7 cellular contexts compared by ENCODE assay signal in genomic region chr16:18521445-18522181, GRCh38. TPM values are rescaled to one million over a fixed set of nuclear protein-coding genes. Genes with fewer than 3 reads are reported as not detected.
DNase-seq lines count a peak whose midpoint lies in the region; ATAC-seq, FAIRE-seq and TF ChIP-seq lines count a peak whose summit lies in the region.
"Not testable (repeated sequence)": the region's sequence is repeated elsewhere in the genome, so short reads cannot be mapped to it uniquely, and the experiment has no call there.

No MANE protein-coding gene starts in this region.

- FAIRE-seq in pancreas (lab: Jason Lieb, UNC): not testable (repeated sequence)

- H3K4me3 ChIP-seq in heart left ventricle; right cardiac atrium (ENCODE audit: low read length); right lobe of liver; pancreas: not testable (repeated sequence)

- H3K27ac ChIP-seq in heart left ventricle; right cardiac atrium (ENCODE audit: low read length); right lobe of liver; pancreas: not testable (repeated sequence)

- not testable (repeated sequence) for TF ChIP-seq CTCF in heart left ventricle (IDR thresholded peaks at IDR 0.05); right lobe of liver (IDR thresholded peaks at IDR 0.05); pancreas (IDR thresholded peaks at IDR 0.05)

- peak; percentile 64 for ATAC-seq in Right ventricle myocardium inferior
- ATAC-seq in heart left ventricle: peak; percentile 37 to 69 (median 62)
- peak; percentile 54 to 84 for ATAC-seq in left cardiac atrium
- ATAC-seq in right cardiac atrium: peak; percentile 54 to 56
- peak; percentile 96 for ATAC-seq in left lobe of liver
- peak; percentile 95 to 98 (median 98) for ATAC-seq in right lobe of liver
- peak; percentile 78 to 87 (median 84) for ATAC-seq in pancreas

- not testable (repeated sequence) for H3K27me3 ChIP-seq in heart left ventricle; right cardiac atrium (ENCODE audit: control insufficient read depth, insufficient read depth); right lobe of liver; pancreas

- intact Hi-C loops in Right ventricle myocardium inferior (cut with DNase I); heart left ventricle (cut with DNase I); left cardiac atrium (cut with DNase I); right cardiac atrium (cut with DNase I); right lobe of liver (cut with DNase I); pancreas (cut with DNase I): not testable (repeated sequence)

- DNase-seq in Right ventricle myocardium inferior (ENCODE audit: missing footprints); heart left ventricle; left cardiac atrium; right cardiac atrium; left lobe of liver (ENCODE audit: low spot score); right lobe of liver; pancreas: not testable (repeated sequence)

- no CpG with 5 or more reads among the region's 15 CpGs for WGBS in heart left ventricle, 4 donors
- no CpG with 5 or more reads among the region's 15 CpGs for WGBS in right cardiac atrium
- no CpG with 5 or more reads among the region's 15 CpGs for WGBS in right lobe of liver (ENCODE audit: insufficient coverage, low coverage, low lambda C conversion rate, missing lambda C conversion rate)
- WGBS in pancreas, 2 donors: no CpG with 5 or more reads among the region's 15 CpGs

- H3K4me1 ChIP-seq in heart left ventricle; right cardiac atrium (ENCODE audit: control insufficient read depth, insufficient read depth, low read length); right lobe of liver; pancreas: not testable (repeated sequence)

- not testable (repeated sequence) for TF ChIP-seq POLR2A in heart left ventricle (IDR thresholded peaks at IDR 0.05); right lobe of liver (IDR thresholded peaks at IDR 0.05)

- not testable (repeated sequence) for H3K36me3 ChIP-seq in heart left ventricle, right lobe of liver, pancreas

- H3K9me3 ChIP-seq in heart left ventricle; right cardiac atrium (ENCODE audit: control insufficient read depth, low read length); right lobe of liver; pancreas: not testable (repeated sequence)

RNA-seq across cellular contexts. Expression of gene NOMO2, which starts 40.3 kb away (rescaled TPM):
- 175 TPM for total RNA-seq in Right ventricle myocardium inferior
- 100 to 1,000 TPM in 8 of 9 donors, 10 to 100 TPM in 1; 94.2 to 248 (median 170) TPM for total RNA-seq in heart left ventricle
- polyA plus RNA-seq in heart left ventricle: 100 to 1,000 TPM; 121 to 146 TPM
- 100 to 1,000 TPM; 163 to 238 TPM for total RNA-seq in left cardiac atrium
- total RNA-seq in right cardiac atrium: 100 to 1,000 TPM; 127 to 292 (median 249) TPM
- 295 TPM for polyA plus RNA-seq in right cardiac atrium
- 53.3 TPM for total RNA-seq in left lobe of liver
- total RNA-seq in right lobe of liver: 10 to 100 TPM; 53.6 to 88.5 (median 71.4) TPM
- 100 to 1,000 TPM; 193 to 296 (median 209) TPM for total RNA-seq in pancreas
- polyA plus RNA-seq in pancreas: 100 to 1,000 TPM; 109 to 124 TPM
